Comparison of ENCODE assay signal across 15 cellular contexts in the genomic region with DNA sequence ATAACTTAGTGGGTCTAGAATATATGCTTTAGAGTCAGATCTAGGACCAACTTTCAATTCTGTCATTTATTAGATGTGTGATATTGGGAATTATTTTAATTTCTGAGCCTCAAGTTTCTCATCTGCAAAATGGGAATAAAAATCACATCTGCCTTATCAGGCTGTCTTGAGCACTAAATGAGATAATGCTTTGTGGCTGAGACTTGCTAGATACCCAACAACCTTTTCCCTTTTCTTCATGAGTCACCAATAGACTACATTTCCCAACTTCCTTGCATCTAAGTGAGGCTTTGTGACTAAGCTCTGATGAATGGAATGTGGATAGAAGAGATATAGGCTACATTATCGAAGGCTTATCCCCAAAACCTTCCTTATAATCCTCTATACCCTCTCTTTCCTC.
A peak's percentile ranks its signal among the peaks of the same experiment; 100 is the strongest.
DNase-seq lines count a peak whose midpoint lies in the region; ATAC-seq, FAIRE-seq and TF ChIP-seq lines count a peak whose summit lies in the region.
"Had no signal": no experiment of that assay in that cellular context is flagged by ENCODE, and none has a peak within 500 bp of the region (broad histone marks: within the 10 kb centered on the region; RNA-seq: fewer than 3 reads in every experiment).

No MANE protein-coding gene starts in this region.

- H3K36me3 Mint-ChIP-seq in astrocyte (ENCODE audit: low read depth, unreplicated experiment) = no peaks in the 10 kb centered on the region
- H3K36me3 Mint-ChIP-seq in T-helper 2 cell treated with Interferon-gamma antibody and Interleukin-4, amounts not matched to agents 5 μg/mL and 100 μg/mL, for 36 hours (ENCODE audit: low read depth) = no peaks in the 10 kb centered on the region

- no peak overlapping the region for H3K4me3 Mint-ChIP-seq in astrocyte (ENCODE audit: unreplicated experiment)
- no peak overlapping the region for H3K4me3 Mint-ChIP-seq in T-helper 2 cell treated with Interferon-gamma antibody and Interleukin-4, amounts not matched to agents 5 μg/mL and 100 μg/mL, for 36 hours
- H3K4me3 Mint-ChIP-seq: activated CD8-positive, alpha-beta T cell treated with anti-CD3 and anti-CD28 coated beads, Interleukin-2, amount 10 ng/mL, durations not matched to agents 7 days and 5 days; stimulated activated naive CD8-positive, alpha-beta T cell treated with anti-CD3 and anti-CD28 coated beads, Interleukin-15, Interleukin-2, amounts not matched to agents 100 ng/mL and 50 ng/mL, for 24 hours had no signal

- in situ Hi-C loops in HAP-1 (cut with MboI; ENCODE audit: low sequenced_read_pairs) = no loop called here

- H3K4me1 ChIP-seq in astrocyte (ENCODE audit: insufficient read depth, low read length) (peaks cover 25% of the 10 kb centered on the region), HAP-1 (peaks cover 14% of the 10 kb centered on the region)

- DNase-seq in AG08395 (ENCODE audit: low spot score) = peak; percentile 74
- DNase-seq in HS-5 (ENCODE audit: low read depth) = peak; percentile 74
- DNase-seq in astrocyte (ENCODE audit: low read depth) = peak; percentile 84
- peak; percentile 28 for DNase-seq in hepatic stellate cell (ENCODE audit: low spot score)
- DNase-seq in T-helper 2 cell treated with Interferon-gamma antibody and Interleukin-4, amounts not matched to agents 5 μg/mL and 100 μg/mL, for 36 hours (ENCODE audit: low spot score) = no peak
- DNase-seq in HK-2 (ENCODE audit: unreplicated experiment) = no peak
- DNase-seq in HAP-1 (ENCODE audit: low spot score in 2 of 2) = no peak
- DNase-seq: activated CD8-positive, alpha-beta T cell treated with anti-CD3 and anti-CD28 coated beads, Interleukin-2, amount 10 ng/mL, durations not matched to agents 7 days and 5 days; activated effector memory CD4-positive, alpha-beta T cell treated with anti-CD3 and anti-CD28 coated beads, Interleukin-2, amount 50 U/mL, for 16 hours; DMS79 treated with DMSO at 0.1 percent for 48 hours; erythroblast; right cardiac atrium had no signal

- peaks cover 12% of the 10 kb centered on the region for H3K4me1 Mint-ChIP-seq in astrocyte (ENCODE audit: low read depth, unreplicated experiment)
- H3K4me1 Mint-ChIP-seq in T-helper 2 cell treated with Interferon-gamma antibody and Interleukin-4, amounts not matched to agents 5 μg/mL and 100 μg/mL, for 36 hours (ENCODE audit: low read depth) = peaks cover 7% of the 10 kb centered on the region

- H3K4me3 ChIP-seq in astrocyte (ENCODE audit: insufficient read depth, low read depth, low read length) (no peak overlapping the region), HAP-1 (no peak overlapping the region)

- no peaks in the 10 kb centered on the region for H4K20me1 ChIP-seq in astrocyte (ENCODE audit: insufficient read depth, low read length)

- peaks cover 2% of the 10 kb centered on the region for H3K27me3 Mint-ChIP-seq in astrocyte (ENCODE audit: low read depth, unreplicated experiment)
- no peaks in the 10 kb centered on the region for H3K27me3 Mint-ChIP-seq in T-helper 2 cell treated with Interferon-gamma antibody and Interleukin-4, amounts not matched to agents 5 μg/mL and 100 μg/mL, for 36 hours (ENCODE audit: low read depth)
- H3K27me3 Mint-ChIP-seq: stimulated activated naive CD8-positive, alpha-beta T cell treated with anti-CD3 and anti-CD28 coated beads, Interleukin-15, Interleukin-2, amounts not matched to agents 100 ng/mL and 50 ng/mL, for 24 hours had no signal

- H3K9ac ChIP-seq in astrocyte (ENCODE audit: low read length) = no peak overlapping the region

- TF ChIP-seq CTCF in astrocyte (IDR thresholded peaks at IDR 0.05; ENCODE audit: insufficient read depth, low read depth, low read length) = no peak

- no peak overlapping the region for H2AFZ ChIP-seq in astrocyte (ENCODE audit: low read depth, low read length)

- H3K27ac Mint-ChIP-seq in astrocyte (ENCODE audit: unreplicated experiment) = no peak overlapping the region
- no peak overlapping the region for H3K27ac Mint-ChIP-seq in T-helper 2 cell treated with Interferon-gamma antibody and Interleukin-4, amounts not matched to agents 5 μg/mL and 100 μg/mL, for 36 hours
- H3K27ac Mint-ChIP-seq: activated CD8-positive, alpha-beta T cell treated with anti-CD3 and anti-CD28 coated beads, Interleukin-2, amount 10 ng/mL, durations not matched to agents 7 days and 5 days; stimulated activated naive CD8-positive, alpha-beta T cell treated with anti-CD3 and anti-CD28 coated beads, Interleukin-15, Interleukin-2, amounts not matched to agents 100 ng/mL and 50 ng/mL, for 24 hours had no signal

- no peak overlapping the region for H3K4me2 ChIP-seq in astrocyte (ENCODE audit: low read length)

- H3K27ac ChIP-seq in astrocyte (ENCODE audit: low read depth, low read length) = peak overlapping the region; percentile 56

- H3K79me2 ChIP-seq in astrocyte (ENCODE audit: insufficient read depth, low read length) = no peaks in the 10 kb centered on the region

- no peaks in the 10 kb centered on the region for H3K36me3 ChIP-seq in astrocyte (ENCODE audit: insufficient read depth, low read length)
- no peaks in the 10 kb centered on the region for H3K36me3 ChIP-seq in HAP-1 (replicated peaks)

- H3K27me3 ChIP-seq in astrocyte (ENCODE audit: insufficient read depth, low read length) (no peaks in the 10 kb centered on the region), HAP-1 (ENCODE audit: low read depth) (no peaks in the 10 kb centered on the region)

- peak; percentile 96 for FAIRE-seq in astrocyte (lab: Jason Lieb, UNC)
- FAIRE-seq: GM12892 had no signal

- H3K9me3 Mint-ChIP-seq in astrocyte (ENCODE audit: unreplicated experiment) = peaks cover 2% of the 10 kb centered on the region
- H3K9me3 Mint-ChIP-seq in T-helper 2 cell treated with Interferon-gamma antibody and Interleukin-4, amounts not matched to agents 5 μg/mL and 100 μg/mL, for 36 hours = no peaks in the 10 kb centered on the region
- H3K9me3 Mint-ChIP-seq: stimulated activated naive CD8-positive, alpha-beta T cell treated with anti-CD3 and anti-CD28 coated beads, Interleukin-15, Interleukin-2, amounts not matched to agents 100 ng/mL and 50 ng/mL, for 24 hours had no signal

- H3K9me3 ChIP-seq in astrocyte (ENCODE audit: insufficient read depth, low read depth, low read length) (no peaks in the 10 kb centered on the region), HAP-1 (no peaks in the 10 kb centered on the region)

- ATAC-seq in HG03175 (IDR thresholded peaks at IDR 0.05; ENCODE audit: unreplicated experiment) = no peak
- ATAC-seq: activated CD8-positive, alpha-beta T cell treated with anti-CD3 and anti-CD28 coated beads, Interleukin-2, amount 10 ng/mL, durations not matched to agents 7 days and 5 days had no signal

Comparison
In these comparisons a context has a peak if more than half of its experiments do, and no peak if none do; other contexts are left out.
1. DNase-seq: peak in AG08395 (single experiment), HS-5 (single experiment), astrocyte (single experiment) and hepatic stellate cell (single experiment); none in T-helper 2 cell treated with Interferon-gamma antibody and Interleukin-4, amounts not matched to agents 5 μg/mL and 100 μg/mL, for 36 hours (single experiment), HK-2 (single experiment) and HAP-1 (0 of 2).